ENCODE assay signal across 28 cellular contexts in genomic region chr1:46041551-46041950, GRCh38.
A peak's percentile ranks its signal among the peaks of the same experiment; 100 is the strongest.
DNase-seq lines count a peak whose midpoint lies in the region; ATAC-seq, FAIRE-seq and TF ChIP-seq lines count a peak whose summit lies in the region.
"Had no signal": no experiment of that assay in that cellular context is flagged by ENCODE, and none has a peak within 500 bp of the region (broad histone marks: within the 10 kb centered on the region; RNA-seq: fewer than 3 reads in every experiment).

No MANE protein-coding gene starts in this region.

- TF ChIP-seq EP300 in suprapubic skin (IDR thresholded peaks at IDR 0.05), result no peak

- peaks cover 56% of the 10 kb centered on the region for H3K4me1 ChIP-seq in OCI-LY1 (ENCODE audit: insufficient read depth, low read length, severe bottlenecking)
- peaks cover 56% of the 10 kb centered on the region for H3K4me1 ChIP-seq in psoas muscle
- H3K4me1 ChIP-seq in suprapubic skin, result peaks cover 11% of the 10 kb centered on the region
- H3K4me1 ChIP-seq: prostate gland had no signal

- intact Hi-C loops in psoas muscle (cut with DNase I), result no loop called here

- H4K20me1 ChIP-seq in OCI-LY1 (ENCODE audit: insufficient read depth, low read length), result no peaks in the 10 kb centered on the region

- TF ChIP-seq POLR2A in GM12892 (IDR thresholded peaks at IDR 0.05; ENCODE audit: low read depth, low read length) (no peak), suprapubic skin (IDR thresholded peaks at IDR 0.05) (no peak)

- peak; percentile 38 for DNase-seq in NCI-H2107 treated with DMSO at 0.1 percent for 48 hours (lab: John Stamatoyannopoulos, UW; ENCODE audit: unreplicated experiment)
- DNase-seq in NCI-H2107 (lab: John Stamatoyannopoulos, UW), result no peak
- DNase-seq in GM12892 (ENCODE audit: insufficient read length), result no peak
- DNase-seq in psoas muscle, result no peak
- DNase-seq in suprapubic skin (ENCODE audit: low spot score in 2 of 2), result no peak
- DNase-seq: activated CD4-positive, alpha-beta T cell treated with anti-CD3 and anti-CD28 coated beads for 4 hours; activated CD8-positive, alpha-beta memory T cell treated with anti-CD3 and anti-CD28 coated beads for 24 hours; activated gamma-delta T cell; activated naive CD8-positive, alpha-beta T cell treated with anti-CD3 and anti-CD28 coated beads, Interleukin-2, amount 10 ng/mL, durations not matched to agents 7 days and 5 days; AML-193; CD4-positive, alpha-beta memory T cell; central memory CD4-positive, alpha-beta T cell; left lung; mesendoderm; NCI-H1436; NCI-H2081 treated with DMSO at 0.1 percent for 48 hours; NCI-H524 treated with DMSO at 0.1 percent for 48 hours; stimulated activated naive CD8-positive, alpha-beta T cell treated with anti-CD3 and anti-CD28 coated beads, Interleukin-15, amount 100 ng/mL, for 72 hours; tibial artery had no signal

- FAIRE-seq in GM12892 (lab: Jason Lieb, UNC), result peak; percentile 53
- FAIRE-seq: A204.1, H54 had no signal

- ATAC-seq in psoas muscle (no peak), GM18517 (IDR thresholded peaks at IDR 0.05; ENCODE audit: unreplicated experiment) (no peak), HG03135 (IDR thresholded peaks at IDR 0.05; ENCODE audit: unreplicated experiment) (no peak)
- ATAC-seq: left lung; stimulated activated naive CD8-positive, alpha-beta T cell treated with anti-CD3 and anti-CD28 coated beads, Interleukin-15, amount 100 ng/mL, for 72 hours had no signal

- no peak for TF ChIP-seq CTCF in OCI-LY1 (IDR thresholded peaks at IDR 0.05; ENCODE audit: low read length)
- no peak for TF ChIP-seq CTCF in psoas muscle (IDR thresholded peaks at IDR 0.05)
- no peak for TF ChIP-seq CTCF in suprapubic skin (IDR thresholded peaks at IDR 0.05)

- H3K27ac ChIP-seq in OCI-LY1 (ENCODE audit: low read depth, low read length, poor library complexity, severe bottlenecking) (peak overlapping the region; percentile 94), psoas muscle (peak overlapping the region; percentile 69), suprapubic skin (no peak overlapping the region)
- H3K27ac ChIP-seq: left lung, neutrophil, prostate gland, RWPE1, SK-N-MC, tibial artery had no signal

- H3K9me3 ChIP-seq in OCI-LY1 (ENCODE audit: low read length) (no peaks in the 10 kb centered on the region), psoas muscle (no peaks in the 10 kb centered on the region), suprapubic skin (no peaks in the 10 kb centered on the region)
- H3K9me3 ChIP-seq: left lung, neutrophil, prostate gland, tibial artery had no signal

- no peak overlapping the region for H2AFZ ChIP-seq in OCI-LY1 (ENCODE audit: low read length)

- H3K27me3 ChIP-seq in OCI-LY1 (ENCODE audit: insufficient read depth, low read length) (no peaks in the 10 kb centered on the region), psoas muscle (ENCODE audit: insufficient read depth in 3 of 3, low read length in 2 of 3) (no peaks in the 10 kb centered on the region), suprapubic skin (no peaks in the 10 kb centered on the region)
- H3K27me3 ChIP-seq: left lung, neutrophil, tibial artery had no signal

- no peaks in the 10 kb centered on the region for H3K79me2 ChIP-seq in OCI-LY1 (ENCODE audit: insufficient read depth, low read length)

- peaks cover 8% of the 10 kb centered on the region; the same call in 1 of the 2 replicates for H3F3A ChIP-seq in OCI-LY1 (ENCODE audit: insufficient read depth, low read length)

- peak overlapping the region; percentile 49; the same call in 1 of the 2 replicates for H3K4me2 ChIP-seq in OCI-LY1 (ENCODE audit: low read length)

- H3K9ac ChIP-seq in OCI-LY1 (ENCODE audit: low read length), result peak overlapping the region; percentile 9; the same call in 1 of the 2 replicates

- WGBS in psoas muscle, 3 donors, result 69 to 98% (median 78%) methylated on average over 2 of the region's 2 CpGs
- WGBS in suprapubic skin, result 82% methylated on average over 2 of the region's 2 CpGs

- H3K4me3 ChIP-seq in OCI-LY1 (ENCODE audit: low read depth, low read length, poor library complexity, severe bottlenecking) (no peak overlapping the region), psoas muscle (no peak overlapping the region), suprapubic skin (no peak overlapping the region)
- H3K4me3 ChIP-seq: left lung, prostate gland, SK-N-MC, tibial artery had no signal

- no peaks in the 10 kb centered on the region for H3K36me3 ChIP-seq in OCI-LY1 (ENCODE audit: insufficient read depth, low read length)
- H3K36me3 ChIP-seq in psoas muscle (ENCODE audit: insufficient read depth in 1 of 2, low read depth in 1 of 2), result peaks cover 0 to 32% of the 10 kb centered on the region in 2 donors
- no peaks in the 10 kb centered on the region for H3K36me3 ChIP-seq in suprapubic skin
- H3K36me3 ChIP-seq: neutrophil, prostate gland had no signal

- no peaks in the 10 kb centered on the region for H3K9me2 ChIP-seq in OCI-LY1 (ENCODE audit: low read depth, low read length)
